ENCODE assay signal across 8 cellular contexts in the genomic region with DNA sequence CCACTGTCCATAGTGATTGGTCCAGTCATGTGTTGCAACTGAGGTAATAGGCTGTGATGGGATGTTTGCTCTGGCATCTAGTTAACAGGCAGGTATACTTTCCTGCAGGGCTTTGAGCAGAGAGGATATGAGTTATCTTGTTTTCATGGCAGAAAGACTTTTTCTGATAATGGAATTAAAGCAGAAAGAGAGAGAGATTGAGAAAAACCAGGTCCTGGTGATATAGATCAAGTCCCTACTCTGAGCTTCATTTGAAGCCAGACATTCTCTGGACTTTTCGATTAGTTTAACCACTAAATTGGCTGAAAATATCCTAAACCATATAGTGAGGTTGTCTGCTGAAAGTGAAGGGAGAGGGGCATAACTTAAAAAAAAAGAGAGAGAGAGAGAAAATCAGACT.
"Had no signal": no experiment of that assay in that cellular context is flagged by ENCODE, and none has a peak within 500 bp of the region (broad histone marks: within the 10 kb centered on the region; RNA-seq: fewer than 3 reads in every experiment).

No MANE protein-coding gene starts in this region.

- H3K4me3 ChIP-seq: GM23248, GM23338, HAP-1 had no signal

- H3K4me2 ChIP-seq: GM23338 had no signal

- ATAC-seq: GM23338, HCT116 had no signal

- DNase-seq: GM23248, GOT3, H7, HCEC 1CT, HFFc6 had no signal

- H3K36me3 ChIP-seq: HAP-1 had no signal

- H3K27ac ChIP-seq: GM23248 had no signal

- H2AFZ ChIP-seq: GM23248, GM23338 had no signal

- H3K9me3 ChIP-seq: HAP-1 had no signal

- H3K4me1 ChIP-seq: HAP-1 had no signal

- H3K27ac Mint-ChIP-seq: GM23338, HFFc6 had no signal

- H3K4me3 Mint-ChIP-seq: GM23338, HFFc6 had no signal

- H3K9me3 Mint-ChIP-seq: HFFc6 had no signal

- H3K9ac ChIP-seq: GM23248 had no signal
